20 cellular contexts compared by ENCODE assay signal in the genomic region with DNA sequence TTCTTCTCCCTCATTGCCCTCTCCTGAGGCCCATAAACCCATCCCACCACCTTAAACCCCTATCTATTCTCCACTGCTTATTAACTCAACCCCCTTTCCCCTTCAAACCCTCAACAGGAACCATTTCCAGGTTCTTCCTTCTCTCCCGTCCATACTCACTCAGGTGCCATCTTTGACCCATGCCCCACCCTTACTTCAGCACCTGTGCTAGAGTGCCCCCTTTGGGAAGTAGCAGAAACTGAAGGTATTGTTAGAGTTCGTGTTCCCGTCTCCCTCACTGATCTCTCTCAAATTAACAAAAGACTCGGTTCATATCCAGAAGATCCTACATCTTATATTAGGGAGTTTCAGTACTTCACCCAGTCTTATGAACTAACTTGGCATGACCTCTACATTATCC.
"Had no signal": no experiment of that assay in that cellular context is flagged by ENCODE, and none has a peak within 500 bp of the region (broad histone marks: within the 10 kb centered on the region; RNA-seq: fewer than 3 reads in every experiment).

No MANE protein-coding gene starts in this region.

- H3K4me3 Mint-ChIP-seq: immature natural killer cell, memory B cell, mesothelial cell of epicardium, natural killer cell, neural crest cell, type B pancreatic cell had no signal

- ATAC-seq: foreskin keratinocyte; lower lobe of right lung; natural killer cell; stimulated activated naive CD8-positive, alpha-beta T cell treated with anti-CD3 and anti-CD28 coated beads, Interleukin-15, Interleukin-2, amounts not matched to agents 100 U/mL and 50 U/mL, for 24 hours had no signal

- H3K4me3 ChIP-seq: left ventricle myocardium inferior, lower lobe of right lung, sigmoid colon, skin epidermis, suprapubic skin, thyroid gland had no signal

- DNase-seq: dermis blood vessel endothelial cell; erythroblast; foreskin keratinocyte; immature natural killer cell; left ventricle myocardium inferior; lower lobe of right lung; natural killer cell; posterior cingulate gyrus; sigmoid colon; stimulated activated naive CD8-positive, alpha-beta T cell treated with anti-CD3 and anti-CD28 coated beads, Interleukin-15, Interleukin-2, amounts not matched to agents 100 U/mL and 50 U/mL, for 24 hours; thyroid gland had no signal

- H3K27me3 Mint-ChIP-seq: memory B cell, type B pancreatic cell had no signal

- H3K4me1 ChIP-seq: foreskin keratinocyte, left ventricle myocardium inferior, lower lobe of right lung, sigmoid colon, suprapubic skin, thyroid gland had no signal

- H3K27ac ChIP-seq: foreskin keratinocyte, left ventricle myocardium inferior, lower lobe of right lung, sigmoid colon, skin epidermis, suprapubic skin, thyroid gland had no signal

- H3K4me1 Mint-ChIP-seq: immature natural killer cell, memory B cell, mesothelial cell of epicardium, natural killer cell, neural crest cell had no signal

- H3K27ac Mint-ChIP-seq: memory B cell, mesothelial cell of epicardium, natural killer cell, type B pancreatic cell had no signal

- H3K36me3 Mint-ChIP-seq: immature natural killer cell, memory B cell, mesothelial cell of epicardium, natural killer cell, type B pancreatic cell had no signal

- H3K9me3 ChIP-seq: sigmoid colon, suprapubic skin, thyroid gland had no signal

- H3K27me3 ChIP-seq: foreskin keratinocyte, sigmoid colon, suprapubic skin, thyroid gland had no signal

- FAIRE-seq: endothelial cell of umbilical vein, keratinocyte, urothelium cell line had no signal

- H3K9me3 Mint-ChIP-seq: type B pancreatic cell had no signal

- H3K36me3 ChIP-seq: left ventricle myocardium inferior, lower lobe of right lung, sigmoid colon, suprapubic skin, thyroid gland had no signal
